Comparison of ENCODE assay signal across 13 cellular contexts in the genomic region with DNA sequence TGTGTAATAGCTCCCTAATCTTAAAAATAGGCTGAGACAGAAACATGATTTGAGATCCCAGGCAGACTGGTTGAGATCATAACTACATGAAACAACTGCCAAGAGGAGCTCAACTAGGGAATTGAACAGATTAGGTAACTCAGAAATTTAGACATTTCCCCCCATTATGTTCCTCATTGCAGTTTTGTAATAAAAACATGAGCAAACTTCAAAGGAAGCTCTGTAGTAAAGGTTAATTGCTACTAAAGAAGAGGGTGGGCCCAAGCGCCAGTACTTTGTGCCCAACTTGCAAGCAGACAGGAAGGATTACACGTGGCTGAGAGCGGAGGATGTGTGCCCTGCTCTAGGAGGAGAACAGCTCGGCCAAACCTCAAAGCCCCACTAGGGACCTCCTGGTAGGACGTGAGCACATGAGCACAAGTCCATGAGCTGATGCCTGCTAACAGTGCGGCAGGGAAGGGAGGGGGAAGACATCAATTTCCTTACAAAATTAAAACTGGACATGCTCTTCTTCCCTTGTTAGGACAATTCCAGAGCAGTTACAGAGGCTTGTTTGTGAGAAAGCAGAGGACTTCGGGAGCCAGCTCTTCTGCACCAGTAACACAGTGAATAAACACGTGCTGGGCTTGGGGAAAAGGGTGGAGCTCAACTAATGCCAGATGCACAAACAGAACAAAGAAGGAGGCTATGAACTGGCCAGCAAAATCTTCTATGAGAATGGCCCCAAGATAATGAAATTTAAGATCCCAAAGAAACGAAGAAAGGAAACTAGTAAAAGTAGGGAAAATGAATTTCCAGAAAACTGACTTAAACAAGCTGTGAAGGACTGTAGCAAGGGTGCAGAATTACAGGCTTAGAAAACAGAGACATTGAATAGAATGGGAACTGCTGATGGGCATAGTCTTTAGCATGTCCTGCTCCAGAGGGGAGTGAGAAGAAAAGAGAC.
DNase-seq lines count a peak whose midpoint lies in the region; ATAC-seq and TF ChIP-seq lines count a peak whose summit lies in the region.
"Had no signal": no experiment of that assay in that cellular context is flagged by ENCODE, and none has a peak within 500 bp of the region (broad histone marks: within the 10 kb centered on the region; RNA-seq: fewer than 3 reads in every experiment).

No MANE protein-coding gene starts in this region.

- CTCF ChIA-PET in GM10248 (lab: Yijun Ruan, JAX): interaction anchor here (1.4 to 1.8 kb wide), 3 partner anchors 9 to 28 kb away, joined by 3 to 6 read pairs (median 4); no protein-coding TSS in a partner anchor

- no peak overlapping the region for H3K4me3 ChIP-seq in NB4 (ENCODE audit: low read depth, low read length)
- no peak overlapping the region for H3K4me3 ChIP-seq in fibroblast of mammary gland (ENCODE audit: control insufficient read depth, low read depth, low read length)
- no peak overlapping the region for H3K4me3 ChIP-seq in mucosa of descending colon
- H3K4me3 ChIP-seq in upper lobe of right lung: no peak overlapping the region

- ATAC-seq in mucosa of descending colon (peak; percentile 64), upper lobe of right lung (peak; percentile 79), HG03442 (IDR thresholded peaks at IDR 0.05; ENCODE audit: unreplicated experiment) (no peak), GM19395 (IDR thresholded peaks at IDR 0.05; ENCODE audit: unreplicated experiment) (no peak)
- ATAC-seq: HCT116 had no signal

- H3K27ac ChIP-seq in upper lobe of right lung: peak overlapping the region; percentile 14

- H3K4me1 ChIP-seq in mucosa of descending colon (ENCODE audit: low read depth) (peaks cover 12% of the 10 kb centered on the region), upper lobe of right lung (peaks cover 11% of the 10 kb centered on the region)

- DNase-seq in NB4 (ENCODE audit: low read depth) (peak; percentile 19), fibroblast of mammary gland (ENCODE audit: low read depth) (peak; percentile 17), mucosa of descending colon (peak; percentile 65 to 73 (median 68)), upper lobe of right lung (no peak), NCI-H345 (lab: John Stamatoyannopoulos, UW) (no peak), GM10248 (ENCODE audit: extremely low spot score) (no peak)
- DNase-seq: DMS153, immature natural killer cell, NCI-H1092 treated with DMSO at 0.1 percent for 48 hours, OCI-M1 had no signal

- POLR2A ChIA-PET in GM10248 (lab: Yijun Ruan, JAX): no interaction called here

- no peak for TF ChIP-seq POLR2A in NB4 (IDR thresholded peaks at IDR 0.05; ENCODE audit: extremely low read depth, insufficient read length)

- intact Hi-C loops in mucosa of descending colon (cut with DNase I, micrococcal nuclease): no loop called here
- intact Hi-C loops in upper lobe of right lung (cut with DNase I): no loop called here

- no peaks in the 10 kb centered on the region for H3K27me3 ChIP-seq in upper lobe of right lung

- H3K9me3 ChIP-seq in mucosa of descending colon: no peaks in the 10 kb centered on the region
- no peaks in the 10 kb centered on the region for H3K9me3 ChIP-seq in upper lobe of right lung

- TF ChIP-seq CTCF in NB4 (IDR thresholded peaks at IDR 0.05; ENCODE audit: low read depth, low read length) (no peak), fibroblast of mammary gland (conservative IDR thresholded peaks at IDR 0.05; ENCODE audit: control insufficient read depth, insufficient read depth, low read depth, low read length) (no peak), mucosa of descending colon (IDR thresholded peaks at IDR 0.05) (no peak), upper lobe of right lung (IDR thresholded peaks at IDR 0.05) (no peak), GM10248 (IDR thresholded peaks at IDR 0.05; ENCODE audit: control extremely low read depth, extremely low read depth, low read depth, missing control alignments) (no peak)

- H3K36me3 ChIP-seq in mucosa of descending colon (ENCODE audit: low read depth): no peaks in the 10 kb centered on the region
- no peaks in the 10 kb centered on the region for H3K36me3 ChIP-seq in upper lobe of right lung

Comparison
In these comparisons a context has a peak if more than half of its experiments do, and no peak if none do; other contexts are left out.
1. DNase-seq: peak in NB4 (single experiment), fibroblast of mammary gland (single experiment) and mucosa of descending colon (3 of 3); none in upper lobe of right lung (single experiment), NCI-H345 (single experiment) and GM10248 (single experiment).
2. ATAC-seq: peak in mucosa of descending colon (single experiment) and upper lobe of right lung (single experiment); none in HG03442 (single experiment) and GM19395 (single experiment).